Comparison of ENCODE assay signal across 24 cellular contexts in the genomic region with DNA sequence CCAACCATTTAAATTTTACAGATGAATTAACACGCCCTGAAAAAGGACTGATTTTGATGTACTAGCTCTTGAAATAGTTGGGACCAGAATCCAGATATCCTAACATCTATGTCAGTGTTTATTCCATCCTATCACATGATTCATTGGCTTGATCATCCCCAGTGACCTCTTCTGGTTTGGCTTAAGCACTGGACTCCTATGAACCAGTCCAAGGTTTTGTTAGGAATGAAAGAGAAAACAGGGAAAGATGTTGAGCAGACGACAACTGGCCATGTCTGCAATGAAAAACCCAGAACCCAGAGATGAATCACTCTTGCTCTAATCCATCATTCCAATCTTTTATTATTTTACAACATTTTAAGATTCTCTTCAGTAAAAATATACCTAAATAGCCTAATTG.
DNase-seq lines count a peak whose midpoint lies in the region; ATAC-seq and TF ChIP-seq lines count a peak whose summit lies in the region.
"Had no signal": no experiment of that assay in that cellular context is flagged by ENCODE, and none has a peak within 500 bp of the region (broad histone marks: within the 10 kb centered on the region; RNA-seq: fewer than 3 reads in every experiment).

No MANE protein-coding gene starts in this region.

- no peaks in the 10 kb centered on the region for H3K27me3 ChIP-seq in adipocyte (replicated peaks; ENCODE audit: control insufficient read depth, insufficient read depth, low read length)
- H3K27me3 ChIP-seq in mesenchymal stem cell (ENCODE audit: control insufficient read depth in 1 of 2, insufficient read depth in 1 of 2, low read length in 2 of 2), result no peaks in the 10 kb centered on the region
- H3K27me3 ChIP-seq in lower lobe of right lung (ENCODE audit: low read depth), result no peaks in the 10 kb centered on the region
- no peaks in the 10 kb centered on the region for H3K27me3 ChIP-seq in gastrocnemius medialis
- H3K27me3 ChIP-seq: BE2C, SJCRH30 had no signal

- no peak for TF ChIP-seq POLR2A in gastrocnemius medialis (IDR thresholded peaks at IDR 0.05)

- H2AK5ac ChIP-seq in mesenchymal stem cell (ENCODE audit: low read length, severe bottlenecking), result no peak overlapping the region

- H3K27ac ChIP-seq in mesenchymal stem cell (ENCODE audit: low read length, poor library complexity, severe bottlenecking) (no peak overlapping the region), lower lobe of right lung (no peak overlapping the region), gastrocnemius medialis (no peak overlapping the region)
- H3K27ac ChIP-seq: A549, PC-9, SJCRH30 had no signal

- H3K4me3 ChIP-seq in adipocyte (ENCODE audit: low read length) (peak overlapping the region; percentile 1), fibroblast of mammary gland (ENCODE audit: control insufficient read depth, low read depth, low read length) (no peak overlapping the region), mesenchymal stem cell (ENCODE audit: insufficient read depth in 1 of 2, low read depth in 1 of 2, low read length in 2 of 2) (no peak overlapping the region), lower lobe of right lung (no peak overlapping the region), gastrocnemius medialis (no peak overlapping the region)
- H3K4me3 ChIP-seq: A549, PC-9, SJCRH30 had no signal

- H2BK5ac ChIP-seq in mesenchymal stem cell (ENCODE audit: low read depth, low read length, poor library complexity, severe bottlenecking), result no peak overlapping the region

- no peak overlapping the region for H2AFZ ChIP-seq in mesenchymal stem cell (ENCODE audit: low read depth, low read length)
- H2AFZ ChIP-seq: PC-9 had no signal

- H3K23ac ChIP-seq in mesenchymal stem cell (ENCODE audit: low read length in 2 of 2), result no peak overlapping the region

- in situ Hi-C loops in gastrocnemius medialis (cut with MboI; ENCODE audit: low sequenced_read_pairs in 4 of 4), result no loop called here

- H3K4me2 ChIP-seq in mesenchymal stem cell (ENCODE audit: low read length, poor library complexity, severe bottlenecking), result no peak overlapping the region
- H3K4me2 ChIP-seq: A549, PC-9 had no signal

- no peak overlapping the region for H3K18ac ChIP-seq in mesenchymal stem cell (ENCODE audit: low read depth in 1 of 2, low read length in 2 of 2)

- WGBS in mesenchymal stem cell, result 20% methylated on average over 1 of the region's 2 CpGs

- H3K79me1 ChIP-seq in mesenchymal stem cell (replicated peaks; ENCODE audit: low read length, poor library complexity, severe bottlenecking), result no peaks in the 10 kb centered on the region

- H3K4ac ChIP-seq in mesenchymal stem cell (ENCODE audit: low read depth in 1 of 2, low read length in 2 of 2), result no peak overlapping the region

- H3K9me3 ChIP-seq in adipocyte (ENCODE audit: control insufficient read depth, low read length) (no peaks in the 10 kb centered on the region), mesenchymal stem cell (ENCODE audit: control insufficient read depth, low read length) (no peaks in the 10 kb centered on the region), lower lobe of right lung (no peaks in the 10 kb centered on the region), gastrocnemius medialis (no peaks in the 10 kb centered on the region)
- H3K9me3 ChIP-seq: A549, BE2C, SJCRH30 had no signal

- peak overlapping the region; percentile 15 for H3K9ac ChIP-seq in adipocyte (ENCODE audit: low read length)
- peak overlapping the region; percentile 56 for H3K9ac ChIP-seq in mesenchymal stem cell (ENCODE audit: low read length)

- ATAC-seq in lower lobe of right lung (no peak), gastrocnemius medialis (no peak)
- ATAC-seq: A549, HepG2, Right ventricle myocardium inferior, SK-N-SH treated with all-trans-retinoic acid at 6 μM for 48 hours had no signal

- H4K91ac ChIP-seq in mesenchymal stem cell (ENCODE audit: low read length), result no peak overlapping the region

- DNase-seq in adipocyte (ENCODE audit: low read depth) (no peak), fibroblast of mammary gland (ENCODE audit: low read depth) (peak; percentile 71), mesenchymal stem cell (no peak), lower lobe of right lung (no peak), EL (no peak), gastrocnemius medialis (no peak), NCI-H69 (lab: John Stamatoyannopoulos, UW) (no peak)
- DNase-seq: BE2C; DMS153; DND-41; Kasumi-1; NCI-H1092 treated with DMSO at 0.1 percent for 48 hours; NCI-H1436; NCI-H187; NCI-H446; NCI-H524 treated with DMSO at 0.1 percent for 48 hours; NCI-H82; NK-92 treated with Interleukin-12 subunit alpha and Interleukin-12 subunit beta, amount 100 ng/mL, for 24 hours; PC-9; SJCRH30 had no signal

- no peak overlapping the region for H2BK120ac ChIP-seq in mesenchymal stem cell (ENCODE audit: low read depth, low read length)

- no peak overlapping the region for H2BK15ac ChIP-seq in mesenchymal stem cell (ENCODE audit: low read depth, poor library complexity, severe bottlenecking)

- H3K14ac ChIP-seq in mesenchymal stem cell (ENCODE audit: low read length in 2 of 2), result no peak overlapping the region

- H3K36me3 ChIP-seq in adipocyte (ENCODE audit: control insufficient read depth, insufficient read depth, low read length, severe bottlenecking) (no peaks in the 10 kb centered on the region), mesenchymal stem cell (ENCODE audit: control insufficient read depth in 1 of 2, insufficient read depth in 2 of 2, low read depth in 1 of 2, low read length in 2 of 2) (no peaks in the 10 kb centered on the region), lower lobe of right lung (no peaks in the 10 kb centered on the region), gastrocnemius medialis (no peaks in the 10 kb centered on the region)
- H3K36me3 ChIP-seq: BE2C, SJCRH30 had no signal

- intact Hi-C loops in lower lobe of right lung (cut with DNase I) (no loop called here), gastrocnemius medialis (cut with DNase I; ENCODE audit: low total_unique reads) (no loop called here)

- H2BK12ac ChIP-seq in mesenchymal stem cell (ENCODE audit: low read length in 2 of 2), result no peak overlapping the region

- TF ChIP-seq CTCF in fibroblast of mammary gland (conservative IDR thresholded peaks at IDR 0.05; ENCODE audit: control insufficient read depth, insufficient read depth, low read depth, low read length) (no peak), lower lobe of right lung (IDR thresholded peaks at IDR 0.05) (no peak), gastrocnemius medialis (IDR thresholded peaks at IDR 0.05 in 4 of 5, conservative IDR thresholded peaks at IDR 0.05 in 1 of 5) (no peak)

- H3K4me1 ChIP-seq in adipocyte (ENCODE audit: control insufficient read depth, insufficient read depth, low read length), result peaks cover 23% of the 10 kb centered on the region
- no peaks in the 10 kb centered on the region for H3K4me1 ChIP-seq in mesenchymal stem cell (ENCODE audit: control insufficient read depth, insufficient read depth, low read depth, low read length)
- no peaks in the 10 kb centered on the region for H3K4me1 ChIP-seq in lower lobe of right lung
- H3K4me1 ChIP-seq in gastrocnemius medialis, result no peaks in the 10 kb centered on the region
- H3K4me1 ChIP-seq: A549, BE2C had no signal

- no peak overlapping the region for H4K8ac ChIP-seq in mesenchymal stem cell (ENCODE audit: low read length)
